In the genomic region with DNA sequence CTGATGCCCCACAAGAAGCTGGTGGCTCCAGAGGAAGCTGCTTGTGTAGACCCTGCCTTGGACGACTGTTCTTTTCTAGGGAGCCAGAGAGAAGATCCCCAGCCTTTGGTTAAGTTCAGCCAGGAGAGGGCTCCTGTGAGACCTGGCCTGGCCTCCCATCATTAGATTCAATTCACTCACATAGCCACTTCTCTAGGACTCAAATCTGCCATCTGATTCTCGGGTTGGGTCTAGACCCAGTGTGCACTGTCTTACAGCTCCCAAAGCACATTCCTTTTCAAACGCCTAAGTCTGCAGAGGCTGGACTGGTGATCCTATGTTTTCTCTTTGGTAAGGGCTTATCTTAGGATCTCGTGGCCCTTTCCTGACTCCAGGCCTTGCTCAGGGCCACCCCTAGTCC, we compare ENCODE assay signal across 14 cellular contexts.
DNase-seq lines count a peak whose midpoint lies in the region; ATAC-seq and TF ChIP-seq lines count a peak whose summit lies in the region.
"Had no signal": no experiment of that assay in that cellular context is flagged by ENCODE, and none has a peak within 500 bp of the region (broad histone marks: within the 10 kb centered on the region; RNA-seq: fewer than 3 reads in every experiment).

No MANE protein-coding gene starts in this region.

- H3K4me3 Mint-ChIP-seq in immature natural killer cell (no peak overlapping the region), T-cell (no peak overlapping the region)
- no peak overlapping the region for H3K4me3 Mint-ChIP-seq in activated naive CD8-positive, alpha-beta T cell treated with anti-CD3 and anti-CD28 coated beads for 36 hours
- H3K4me3 Mint-ChIP-seq: central memory CD8-positive, alpha-beta T cell; stimulated activated effector memory CD8-positive, alpha-beta T cell treated with anti-CD3 and anti-CD28 coated beads, Interleukin-12 subunit alpha, Interleukin-12 subunit beta, amount 100 ng/mL, for 72 hours had no signal

- ATAC-seq in T-cell (replicated peaks in 1 of 4): no peak
- ATAC-seq: stimulated activated effector memory CD8-positive, alpha-beta T cell treated with anti-CD3 and anti-CD28 coated beads, Interleukin-12 subunit alpha, Interleukin-12 subunit beta, amount 100 ng/mL, for 72 hours had no signal

- H3K4me3 ChIP-seq in choroid plexus epithelial cell (ENCODE audit: low read depth, low read length) (no peak overlapping the region), retinal pigment epithelial cell (ENCODE audit: low read length) (no peak overlapping the region)

- H3K27me3 Mint-ChIP-seq in immature natural killer cell (ENCODE audit: low read depth in 3 of 3) (peaks cover 2 to 4% (median 3%) of the 10 kb centered on the region in 3 donors), T-cell (peaks cover 0 to 3% of the 10 kb centered on the region in 2 donors)
- no peaks in the 10 kb centered on the region for H3K27me3 Mint-ChIP-seq in activated naive CD8-positive, alpha-beta T cell treated with anti-CD3 and anti-CD28 coated beads for 36 hours
- H3K27me3 Mint-ChIP-seq: central memory CD8-positive, alpha-beta T cell had no signal

- peak; percentile 7 for DNase-seq in DMS53 (lab: John Stamatoyannopoulos, UW)
- DNase-seq in DMS53 treated with DMSO at 0.1 percent for 48 hours (lab: John Stamatoyannopoulos, UW; ENCODE audit: unreplicated experiment): no peak
- peak; percentile 40 for DNase-seq in NAMALWA (ENCODE audit: low spot score)
- DNase-seq in choroid plexus epithelial cell (ENCODE audit: low read depth): no peak
- DNase-seq in retinal pigment epithelial cell (ENCODE audit: low read depth): no peak
- DNase-seq in immature natural killer cell: no peak
- DNase-seq in activated naive CD8-positive, alpha-beta T cell treated with anti-CD3 and anti-CD28 coated beads for 36 hours: no peak
- DNase-seq in T-cell: no peak
- DNase-seq: DND-41; stimulated activated CD4-positive, alpha-beta T cell treated with anti-CD3 and anti-CD28 coated beads, Interleukin-15, amount 100 ng/mL, for 24 hours; SW 1271 had no signal

- peak; percentile 17 for TF ChIP-seq CTCF in choroid plexus epithelial cell (conservative IDR thresholded peaks at IDR 0.05; ENCODE audit: low read depth, low read length)
- peak; percentile 42 for TF ChIP-seq CTCF in retinal pigment epithelial cell (conservative IDR thresholded peaks at IDR 0.05; ENCODE audit: low read depth, low read length)

- no peaks in the 10 kb centered on the region for H3K36me3 Mint-ChIP-seq in immature natural killer cell
- H3K36me3 Mint-ChIP-seq in activated naive CD8-positive, alpha-beta T cell treated with anti-CD3 and anti-CD28 coated beads for 36 hours: no peaks in the 10 kb centered on the region
- H3K36me3 Mint-ChIP-seq in T-cell: no peaks in the 10 kb centered on the region
- H3K36me3 Mint-ChIP-seq: stimulated activated effector memory CD8-positive, alpha-beta T cell treated with anti-CD3 and anti-CD28 coated beads, Interleukin-12 subunit alpha, Interleukin-12 subunit beta, amount 100 ng/mL, for 72 hours had no signal

- H3K4me1 Mint-ChIP-seq in immature natural killer cell (no peaks in the 10 kb centered on the region), T-cell (no peaks in the 10 kb centered on the region)
- H3K4me1 Mint-ChIP-seq in activated naive CD8-positive, alpha-beta T cell treated with anti-CD3 and anti-CD28 coated beads for 36 hours: no peaks in the 10 kb centered on the region
- H3K4me1 Mint-ChIP-seq: central memory CD8-positive, alpha-beta T cell; stimulated activated effector memory CD8-positive, alpha-beta T cell treated with anti-CD3 and anti-CD28 coated beads, Interleukin-12 subunit alpha, Interleukin-12 subunit beta, amount 100 ng/mL, for 72 hours had no signal

- POLR2A ChIA-PET in T-cell (lab: Charles Lee): no interaction called here

- peaks cover 0 to 3% (median 0%) of the 10 kb centered on the region in 6 donors for H3K9me3 Mint-ChIP-seq in immature natural killer cell
- no peaks in the 10 kb centered on the region for H3K9me3 Mint-ChIP-seq in activated naive CD8-positive, alpha-beta T cell treated with anti-CD3 and anti-CD28 coated beads for 36 hours
- H3K9me3 Mint-ChIP-seq in T-cell: no peaks in the 10 kb centered on the region
- H3K9me3 Mint-ChIP-seq: activated T-helper 2 cell treated with anti-CD3 and anti-CD28 coated beads, Interferon-gamma antibody, Interleukin-2, Interleukin-4, amounts not matched to agents 10 μg/mL and 5 μg/mL and 100 μg/mL, durations not matched to agents 14 hours and 24 hours and 36 hours; central memory CD8-positive, alpha-beta T cell; stimulated activated effector memory CD8-positive, alpha-beta T cell treated with anti-CD3 and anti-CD28 coated beads, Interleukin-12 subunit alpha, Interleukin-12 subunit beta, amount 100 ng/mL, for 72 hours had no signal

- no peak overlapping the region for H3K27ac Mint-ChIP-seq in immature natural killer cell
- no peak overlapping the region for H3K27ac Mint-ChIP-seq in activated naive CD8-positive, alpha-beta T cell treated with anti-CD3 and anti-CD28 coated beads for 36 hours
- H3K27ac Mint-ChIP-seq in T-cell: no peak overlapping the region
- H3K27ac Mint-ChIP-seq: activated T-helper 2 cell treated with anti-CD3 and anti-CD28 coated beads, Interferon-gamma antibody, Interleukin-2, Interleukin-4, amounts not matched to agents 10 μg/mL and 5 μg/mL and 100 μg/mL, durations not matched to agents 14 hours and 24 hours and 36 hours; stimulated activated effector memory CD8-positive, alpha-beta T cell treated with anti-CD3 and anti-CD28 coated beads, Interleukin-12 subunit alpha, Interleukin-12 subunit beta, amount 100 ng/mL, for 72 hours had no signal

- CTCF ChIA-PET in T-cell (lab: Charles Lee): no interaction called here

Comparison
In these comparisons a context has a peak if more than half of its experiments do, and no peak if none do; other contexts are left out.
1. DNase-seq: peak in DMS53 (single experiment) and NAMALWA (single experiment); none in DMS53 treated with DMSO at 0.1 percent for 48 hours (single experiment), choroid plexus epithelial cell (single experiment), retinal pigment epithelial cell (single experiment), immature natural killer cell (0 of 3), activated naive CD8-positive, alpha-beta T cell treated with anti-CD3 and anti-CD28 coated beads for 36 hours (single experiment) and T-cell (0 of 34).